Comparison of ENCODE assay signal across 29 cellular contexts in the genomic region with DNA sequence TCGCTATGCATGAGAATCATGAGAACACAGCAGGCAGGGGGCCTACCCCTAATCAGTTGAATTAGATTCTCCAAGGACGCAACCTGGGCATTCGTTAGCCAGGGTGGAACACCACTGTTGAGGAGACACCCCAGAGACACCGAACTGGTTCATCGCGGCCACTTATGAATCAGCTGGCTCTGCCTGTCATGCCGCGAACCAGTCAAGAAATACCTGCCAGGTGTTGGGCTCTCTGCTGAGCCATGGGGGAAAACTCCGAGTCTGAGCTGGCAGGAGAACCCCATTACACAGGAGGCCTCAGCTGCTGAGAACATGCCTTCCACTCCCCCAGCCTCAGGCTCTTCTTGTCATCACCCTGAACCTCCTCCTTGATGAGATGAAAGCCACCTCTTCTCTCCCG.
A peak's percentile ranks its signal among the peaks of the same experiment; 100 is the strongest.
DNase-seq lines count a peak whose midpoint lies in the region; ATAC-seq, FAIRE-seq and TF ChIP-seq lines count a peak whose summit lies in the region.
"Had no signal": no experiment of that assay in that cellular context is flagged by ENCODE, and none has a peak within 500 bp of the region (broad histone marks: within the 10 kb centered on the region; RNA-seq: fewer than 3 reads in every experiment).

No MANE protein-coding gene starts in this region.

- H3K4me3 ChIP-seq in right lobe of liver (no peak overlapping the region), HepG2 (replicated peaks in 1 of 3; ENCODE audit: insufficient read depth in 1 of 3, low read depth in 2 of 3, low read length in 3 of 3) (no peak overlapping the region), right atrium auricular region (no peak overlapping the region), vagina (no peak overlapping the region)
- H3K4me3 ChIP-seq: A549, skin epidermis, thyroid gland had no signal

- peak overlapping the region; percentile 69 for H3K27ac Mint-ChIP-seq in progenitor cell of endocrine pancreas
- H3K27ac Mint-ChIP-seq: activated naive CD8-positive, alpha-beta T cell treated with anti-CD3 and anti-CD28 coated beads, Interleukin-2, amount 50 U/mL, for 24 hours; B cell; stimulated activated naive B cell treated with anti-CD40 and anti-IgM and Interleukin-4, amounts not matched to agents 10 μg/mL and 1 μg/mL and 100 μg/mL, for 72 hours; WTC11 had no signal

- H3K27ac ChIP-seq in right lobe of liver: no peak overlapping the region
- H3K27ac ChIP-seq in HepG2 (ENCODE audit: extremely low read length, insufficient read depth, low read length): no peak overlapping the region
- peak overlapping the region; percentile 84 to 90 for H3K27ac ChIP-seq in right atrium auricular region
- H3K27ac ChIP-seq in vagina: no peak overlapping the region
- H3K27ac ChIP-seq: A549, thyroid gland had no signal

- H3K36me3 ChIP-seq in right lobe of liver (peaks cover 0 to 58% (median 11%) of the 10 kb centered on the region in 4 donors), HepG2 (replicated peaks in 1 of 2; ENCODE audit: control insufficient read depth in 1 of 2, insufficient read depth in 2 of 2, low read length in 2 of 2) (peaks cover 10 to 78% of the 10 kb centered on the region in 2 experiments; a peak in 4 of 5 replicates), right atrium auricular region (peaks cover 12% of the 10 kb centered on the region), vagina (peaks cover 0 to 7% of the 10 kb centered on the region in 2 donors)

- intact Hi-C loops in right lobe of liver (cut with DNase I) (no loop called here), HepG2 (cut with micrococcal nuclease; ENCODE audit: unreplicated experiment) (no loop called here), vagina (cut with DNase I) (no loop called here)

- no peaks in the 10 kb centered on the region for H3K27me3 ChIP-seq in right lobe of liver
- H3K27me3 ChIP-seq in HepG2 (ENCODE audit: control insufficient read depth in 1 of 2, insufficient read depth in 2 of 2, low read length in 2 of 2): no peaks in the 10 kb centered on the region
- H3K27me3 ChIP-seq in right atrium auricular region: no peaks in the 10 kb centered on the region
- no peaks in the 10 kb centered on the region for H3K27me3 ChIP-seq in vagina
- H3K27me3 ChIP-seq: thyroid gland had no signal

- TF ChIP-seq POLR2A in right lobe of liver (IDR thresholded peaks at IDR 0.05): no peak
- no peak for TF ChIP-seq POLR2A in HepG2 (IDR thresholded peaks at IDR 0.05; ENCODE audit: insufficient read depth in 1 of 2, low read depth in 2 of 2, low read length in 2 of 2)
- TF ChIP-seq POLR2A in vagina (IDR thresholded peaks at IDR 0.05): no peak

- no peak overlapping the region for H3K4me3 Mint-ChIP-seq in progenitor cell of endocrine pancreas (ENCODE audit: low read depth)
- H3K4me3 Mint-ChIP-seq: activated naive CD8-positive, alpha-beta T cell treated with anti-CD3 and anti-CD28 coated beads, Interleukin-2, amount 50 U/mL, for 24 hours; B cell; brain; immature natural killer cell; naive thymus-derived CD8-positive, alpha-beta T cell; stimulated activated naive B cell treated with anti-CD40 and anti-IgM and Interleukin-4, amounts not matched to agents 10 μg/mL and 1 μg/mL and 100 μg/mL, for 72 hours; WTC11 had no signal

- TF ChIP-seq CTCF in right lobe of liver (IDR thresholded peaks at IDR 0.05) (no peak), HepG2 (CRISPR knock-in tag; IDR thresholded peaks at IDR 0.05) (no peak), right atrium auricular region (IDR thresholded peaks at IDR 0.05) (no peak), progenitor cell of endocrine pancreas (IDR thresholded peaks at IDR 0.05; ENCODE audit: unreplicated experiment) (no peak), GM20000 (IDR thresholded peaks at IDR 0.05; ENCODE audit: extremely low read depth, missing control alignments) (no peak), vagina (IDR thresholded peaks at IDR 0.05) (no peak)

- peaks cover 1% of the 10 kb centered on the region for H3K4me1 Mint-ChIP-seq in progenitor cell of endocrine pancreas (ENCODE audit: low read depth)
- H3K4me1 Mint-ChIP-seq: activated naive CD8-positive, alpha-beta T cell treated with anti-CD3 and anti-CD28 coated beads, Interleukin-2, amount 50 U/mL, for 24 hours; B cell had no signal

- POLR2A ChIA-PET in HepG2 (lab: Yijun Ruan, JAX): no interaction called here

- no peaks in the 10 kb centered on the region for H3K27me3 Mint-ChIP-seq in progenitor cell of endocrine pancreas
- H3K27me3 Mint-ChIP-seq: activated naive CD8-positive, alpha-beta T cell treated with anti-CD3 and anti-CD28 coated beads, Interleukin-2, amount 50 U/mL, for 24 hours; B cell; brain had no signal

- ATAC-seq in right lobe of liver: no peak
- ATAC-seq in HepG2: no peak
- ATAC-seq in GM18502 (IDR thresholded peaks at IDR 0.05; ENCODE audit: poor library complexity, unreplicated experiment): no peak
- ATAC-seq: activated naive CD8-positive, alpha-beta T cell treated with anti-CD3 and anti-CD28 coated beads, Interleukin-2, amount 50 U/mL, for 24 hours; naive thymus-derived CD8-positive, alpha-beta T cell; stimulated activated naive B cell treated with anti-CD40 and anti-IgM and Interleukin-4, amounts not matched to agents 10 μg/mL and 1 μg/mL and 100 μg/mL, for 72 hours; WTC11 had no signal

- no peak overlapping the region for H3K4me2 ChIP-seq in HepG2 (ENCODE audit: low read depth, low read length)
- H3K4me2 ChIP-seq: A549 had no signal

- H3K9me3 Mint-ChIP-seq in progenitor cell of endocrine pancreas (ENCODE audit: low read depth): no peaks in the 10 kb centered on the region
- H3K9me3 Mint-ChIP-seq: activated naive CD8-positive, alpha-beta T cell treated with anti-CD3 and anti-CD28 coated beads, Interleukin-2, amount 50 U/mL, for 24 hours; brain; immature natural killer cell; naive thymus-derived CD8-positive, alpha-beta T cell; stimulated activated naive B cell treated with anti-CD40 and anti-IgM and Interleukin-4, amounts not matched to agents 10 μg/mL and 1 μg/mL and 100 μg/mL, for 72 hours had no signal

- WGBS in right lobe of liver (ENCODE audit: insufficient coverage, low coverage, low lambda C conversion rate, missing lambda C conversion rate): 100% methylated on average over 2 of the region's 10 CpGs
- WGBS in HepG2 (ENCODE audit: low lambda C conversion rate): 100% methylated on average over 1 of the region's 10 CpGs

- H3K4me1 ChIP-seq in right lobe of liver: no peaks in the 10 kb centered on the region
- H3K4me1 ChIP-seq in HepG2 (ENCODE audit: insufficient read depth, low read length): no peaks in the 10 kb centered on the region
- peaks cover 0 to 95% of the 10 kb centered on the region in 2 donors for H3K4me1 ChIP-seq in right atrium auricular region
- H3K4me1 ChIP-seq in vagina: peaks cover 9% of the 10 kb centered on the region
- H3K4me1 ChIP-seq: A549 had no signal

- no peaks in the 10 kb centered on the region for H4K20me1 ChIP-seq in HepG2 (ENCODE audit: insufficient read depth, low read length)

- FAIRE-seq in HepG2 (lab: Jason Lieb, UNC): no peak
- FAIRE-seq: A549, endometrium, HTR-8/SVneo had no signal

- no peak overlapping the region for H2AFZ ChIP-seq in HepG2 (ENCODE audit: low read length)

- DNase-seq in right lobe of liver (peak in 2 of 3 donors; percentile 5 to 17), HepG2 (ENCODE audit: low spot score) (no peak), right atrium auricular region (ENCODE audit: low spot score) (no peak), progenitor cell of endocrine pancreas (ENCODE audit: low spot score, unreplicated experiment) (no peak), GM20000 (ENCODE audit: low spot score) (no peak), GM03348 (ENCODE audit: low spot score) (no peak), vagina (ENCODE audit: extremely low spot score in 2 of 2) (no peak)
- DNase-seq: activated CD4-positive, alpha-beta T cell treated with anti-CD3 and anti-CD28 coated beads, Interleukin-2, amount 50 U/mL, for 48 hours; activated effector memory CD4-positive, alpha-beta T cell treated with Interleukin-2 at 50 U/mL for 16 hours; activated naive CD8-positive, alpha-beta T cell treated with anti-CD3 and anti-CD28 coated beads, Interleukin-2, amount 50 U/mL, for 24 hours; COR-L47; cortex of kidney; immature natural killer cell; Kasumi-1; naive thymus-derived CD8-positive, alpha-beta T cell; NCI-H187; NCI-H748 treated with DMSO at 0.1 percent for 48 hours; RPMI8226; stimulated activated CD4-positive, alpha-beta T cell treated with anti-CD3 and anti-CD28 coated beads, Interleukin-2, amount 100 ng/mL, for 48 hours; stimulated activated naive B cell treated with anti-CD40 and anti-IgM and Interleukin-4, amounts not matched to agents 10 μg/mL and 1 μg/mL and 100 μg/mL, for 72 hours; thyroid gland had no signal

- no TSS peak for BruUV-seq in HepG2 (replicated peaks; lab: Mats Ljungman, UMichigan)

- no peaks in the 10 kb centered on the region for H3K9me3 ChIP-seq in right lobe of liver
- H3K9me3 ChIP-seq in HepG2 (ENCODE audit: low read length): no peaks in the 10 kb centered on the region
- H3K9me3 ChIP-seq in right atrium auricular region: no peaks in the 10 kb centered on the region
- no peaks in the 10 kb centered on the region for H3K9me3 ChIP-seq in vagina
- H3K9me3 ChIP-seq: A549, thyroid gland had no signal

- no peak for TF ChIP-seq RAD21 in HepG2 (CRISPR knock-in tag; IDR thresholded peaks at IDR 0.05)

- H3K79me2 ChIP-seq in HepG2 (ENCODE audit: insufficient read depth, low read length): no peaks in the 10 kb centered on the region

- H3K9ac ChIP-seq in HepG2 (ENCODE audit: insufficient read depth, low read depth, low read length): no peak overlapping the region

- CTCF ChIA-PET in HepG2 (lab: Yijun Ruan, JAX; ENCODE audit: low intra/inter-chr PET ratio, low total read pairs): no interaction called here

- peaks cover 4% of the 10 kb centered on the region for H3K36me3 Mint-ChIP-seq in progenitor cell of endocrine pancreas (ENCODE audit: insufficient read depth)
- H3K36me3 Mint-ChIP-seq: naive thymus-derived CD8-positive, alpha-beta T cell had no signal

- in situ Hi-C loops in HepG2 (cut with HindIII; ENCODE audit: extremely low pct_ligation_motif_present, low pct_unique_long_range_greater_than_20kb): no loop called here

- TF ChIP-seq EP300 in HepG2 (IDR thresholded peaks at IDR 0.05; ENCODE audit: low read depth in 2 of 2, low read length in 2 of 2) (no peak), HepG2 (CRISPR knock-in tag; IDR thresholded peaks at IDR 0.05; ENCODE audit: borderline replicate concordance) (no peak)

Comparison
In these comparisons a context has a peak if more than half of its experiments do, and no peak if none do; other contexts are left out.
1. DNase-seq: peak in right lobe of liver (2 of 3); none in HepG2 (single experiment), right atrium auricular region (single experiment), progenitor cell of endocrine pancreas (single experiment), GM20000 (single experiment), GM03348 (single experiment) and vagina (0 of 2).
2. H3K27ac ChIP-seq: peak in right atrium auricular region (2 of 2); none in right lobe of liver (0 of 3), HepG2 (single experiment) and vagina (single experiment).